Comparison of ENCODE assay signal across 2 cellular contexts in the genomic region with DNA sequence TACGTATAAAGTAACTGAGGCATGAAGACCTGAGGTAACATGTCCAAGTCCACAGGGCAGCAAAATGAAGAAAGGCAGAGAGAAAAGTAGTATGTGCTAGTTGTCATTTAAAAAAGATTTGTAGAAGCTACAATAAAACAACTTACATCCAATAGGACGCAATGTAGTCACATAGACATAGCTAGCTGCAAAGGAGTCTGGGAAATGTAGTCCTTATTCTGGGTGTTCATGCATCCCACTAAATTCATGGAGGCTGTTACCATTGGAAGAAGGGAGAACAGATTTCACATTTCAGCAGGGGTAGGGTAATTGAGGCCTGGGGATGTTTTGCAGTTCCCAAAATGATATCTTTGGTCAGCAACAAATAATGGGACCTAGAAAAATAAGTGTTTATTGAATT.
TF ChIP-seq lines count a peak whose summit lies in the region.

No MANE protein-coding gene starts in this region.

TF ChIP-seq in GM23338, 12 proteins besides CTCF, POLR2A, EP300 and RAD21 (continued from another document):
- TF ChIP-seq, protein P1, sequence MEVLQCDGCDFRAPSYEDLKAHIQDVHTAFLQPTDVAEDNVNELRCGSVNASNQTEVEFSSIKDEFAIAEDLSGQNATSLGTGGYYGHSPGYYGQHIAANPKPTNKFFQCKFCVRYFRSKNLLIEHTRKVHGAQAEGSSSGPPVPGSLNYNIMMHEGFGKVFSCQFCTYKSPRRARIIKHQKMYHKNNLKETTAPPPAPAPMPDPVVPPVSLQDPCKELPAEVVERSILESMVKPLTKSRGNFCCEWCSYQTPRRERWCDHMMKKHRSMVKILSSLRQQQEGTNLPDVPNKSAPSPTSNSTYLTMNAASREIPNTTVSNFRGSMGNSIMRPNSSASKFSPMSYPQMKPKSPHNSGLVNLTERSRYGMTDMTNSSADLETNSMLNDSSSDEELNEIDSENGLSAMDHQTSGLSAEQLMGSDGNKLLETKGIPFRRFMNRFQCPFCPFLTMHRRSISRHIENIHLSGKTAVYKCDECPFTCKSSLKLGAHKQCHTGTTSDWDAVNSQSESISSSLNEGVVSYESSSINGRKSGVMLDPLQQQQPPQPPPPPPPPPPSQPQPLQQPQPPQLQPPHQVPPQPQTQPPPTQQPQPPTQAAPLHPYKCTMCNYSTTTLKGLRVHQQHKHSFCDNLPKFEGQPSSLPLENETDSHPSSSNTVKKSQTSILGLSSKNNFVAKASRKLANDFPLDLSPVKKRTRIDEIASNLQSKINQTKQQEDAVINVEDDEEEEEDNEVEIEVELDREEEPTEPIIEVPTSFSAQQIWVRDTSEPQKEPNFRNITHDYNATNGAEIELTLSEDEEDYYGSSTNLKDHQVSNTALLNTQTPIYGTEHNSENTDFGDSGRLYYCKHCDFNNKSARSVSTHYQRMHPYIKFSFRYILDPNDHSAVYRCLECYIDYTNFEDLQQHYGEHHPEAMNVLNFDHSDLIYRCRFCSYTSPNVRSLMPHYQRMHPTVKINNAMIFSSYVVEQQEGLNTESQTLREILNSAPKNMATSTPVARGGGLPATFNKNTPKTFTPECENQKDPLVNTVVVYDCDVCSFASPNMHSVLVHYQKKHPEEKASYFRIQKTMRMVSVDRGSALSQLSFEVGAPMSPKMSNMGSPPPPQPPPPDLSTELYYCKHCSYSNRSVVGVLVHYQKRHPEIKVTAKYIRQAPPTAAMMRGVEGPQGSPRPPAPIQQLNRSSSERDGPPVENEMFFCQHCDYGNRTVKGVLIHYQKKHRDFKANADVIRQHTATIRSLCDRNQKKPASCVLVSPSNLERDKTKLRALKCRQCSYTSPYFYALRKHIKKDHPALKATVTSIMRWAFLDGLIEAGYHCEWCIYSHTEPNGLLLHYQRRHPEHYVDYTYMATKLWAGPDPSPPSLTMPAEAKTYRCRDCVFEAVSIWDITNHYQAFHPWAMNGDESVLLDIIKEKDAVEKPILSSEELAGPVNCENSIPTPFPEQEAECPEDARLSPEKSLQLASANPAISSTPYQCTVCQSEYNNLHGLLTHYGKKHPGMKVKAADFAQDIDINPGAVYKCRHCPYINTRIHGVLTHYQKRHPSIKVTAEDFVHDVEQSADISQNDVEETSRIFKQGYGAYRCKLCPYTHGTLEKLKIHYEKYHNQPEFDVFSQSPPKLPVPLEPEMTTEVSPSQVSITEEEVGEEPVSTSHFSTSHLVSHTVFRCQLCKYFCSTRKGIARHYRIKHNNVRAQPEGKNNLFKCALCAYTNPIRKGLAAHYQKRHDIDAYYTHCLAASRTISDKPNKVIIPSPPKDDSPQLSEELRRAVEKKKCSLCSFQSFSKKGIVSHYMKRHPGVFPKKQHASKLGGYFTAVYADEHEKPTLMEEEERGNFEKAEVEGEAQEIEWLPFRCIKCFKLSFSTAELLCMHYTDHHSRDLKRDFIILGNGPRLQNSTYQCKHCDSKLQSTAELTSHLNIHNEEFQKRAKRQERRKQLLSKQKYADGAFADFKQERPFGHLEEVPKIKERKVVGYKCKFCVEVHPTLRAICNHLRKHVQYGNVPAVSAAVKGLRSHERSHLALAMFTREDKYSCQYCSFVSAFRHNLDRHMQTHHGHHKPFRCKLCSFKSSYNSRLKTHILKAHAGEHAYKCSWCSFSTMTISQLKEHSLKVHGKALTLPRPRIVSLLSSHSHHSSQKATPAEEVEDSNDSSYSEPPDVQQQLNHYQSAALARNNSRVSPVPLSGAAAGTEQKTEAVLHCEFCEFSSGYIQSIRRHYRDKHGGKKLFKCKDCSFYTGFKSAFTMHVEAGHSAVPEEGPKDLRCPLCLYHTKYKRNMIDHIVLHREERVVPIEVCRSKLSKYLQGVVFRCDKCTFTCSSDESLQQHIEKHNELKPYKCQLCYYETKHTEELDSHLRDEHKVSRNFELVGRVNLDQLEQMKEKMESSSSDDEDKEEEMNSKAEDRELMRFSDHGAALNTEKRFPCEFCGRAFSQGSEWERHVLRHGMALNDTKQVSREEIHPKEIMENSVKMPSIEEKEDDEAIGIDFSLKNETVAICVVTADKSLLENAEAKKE (CRISPR knock-in tag; IDR thresholded peaks at IDR 0.05) = no peak
- TF ChIP-seq STAT1 (IDR thresholded peaks at IDR 0.05; ENCODE audit: unreplicated experiment) = no peak
- TF ChIP-seq NANOG (IDR thresholded peaks at IDR 0.05; ENCODE audit: borderline replicate concordance) = no peak
- TF ChIP-seq CREB1 (CRISPR knock-in tag; IDR thresholded peaks at IDR 0.05; ENCODE audit: low read depth) = no peak
- TF ChIP-seq, protein P2, sequence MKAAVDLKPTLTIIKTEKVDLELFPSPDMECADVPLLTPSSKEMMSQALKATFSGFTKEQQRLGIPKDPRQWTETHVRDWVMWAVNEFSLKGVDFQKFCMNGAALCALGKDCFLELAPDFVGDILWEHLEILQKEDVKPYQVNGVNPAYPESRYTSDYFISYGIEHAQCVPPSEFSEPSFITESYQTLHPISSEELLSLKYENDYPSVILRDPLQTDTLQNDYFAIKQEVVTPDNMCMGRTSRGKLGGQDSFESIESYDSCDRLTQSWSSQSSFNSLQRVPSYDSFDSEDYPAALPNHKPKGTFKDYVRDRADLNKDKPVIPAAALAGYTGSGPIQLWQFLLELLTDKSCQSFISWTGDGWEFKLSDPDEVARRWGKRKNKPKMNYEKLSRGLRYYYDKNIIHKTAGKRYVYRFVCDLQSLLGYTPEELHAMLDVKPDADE (IDR thresholded peaks at IDR 0.05) = no peak
- TF ChIP-seq EZH2phosphoT487 (IDR thresholded peaks at IDR 0.05; ENCODE audit: unreplicated experiment) = no peak
TF ChIP-seq in GM23338: peak in this region for 0.

TF ChIP-seq in WTC11, 78 proteins besides CTCF, POLR2A, EP300 and RAD21 (continued from another document):
- TF ChIP-seq, protein P3, sequence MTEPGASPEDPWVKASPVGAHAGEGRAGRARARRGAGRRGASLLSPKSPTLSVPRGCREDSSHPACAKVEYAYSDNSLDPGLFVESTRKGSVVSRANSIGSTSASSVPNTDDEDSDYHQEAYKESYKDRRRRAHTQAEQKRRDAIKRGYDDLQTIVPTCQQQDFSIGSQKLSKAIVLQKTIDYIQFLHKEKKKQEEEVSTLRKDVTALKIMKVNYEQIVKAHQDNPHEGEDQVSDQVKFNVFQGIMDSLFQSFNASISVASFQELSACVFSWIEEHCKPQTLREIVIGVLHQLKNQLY (CRISPR knock-in tag; IDR thresholded peaks at IDR 0.05) = no peak
- no peak for TF ChIP-seq ZNF219 (CRISPR knock-in tag; IDR thresholded peaks at IDR 0.05; ENCODE audit: borderline replicate concordance)
- no peak for TF ChIP-seq NFATC4 (CRISPR knock-in tag; IDR thresholded peaks at IDR 0.05)
